ENCODE assay signal across 23 cellular contexts in genomic region chr4:90211174-90211573, GRCh38.
"Had no signal": no experiment of that assay in that cellular context is flagged by ENCODE, and none has a peak within 500 bp of the region (broad histone marks: within the 10 kb centered on the region; RNA-seq: fewer than 3 reads in every experiment).

No MANE protein-coding gene starts in this region.

- H2AFZ ChIP-seq: parathyroid adenoma had no signal

- FAIRE-seq: keratinocyte had no signal

- H3K9ac ChIP-seq: parathyroid adenoma had no signal

- H3K4me2 ChIP-seq: smooth muscle cell had no signal

- H3K27me3 Mint-ChIP-seq: activated B cell treated with CpG ODN at 0.5 μM for 24 hours; activated CD8-positive, alpha-beta T cell treated with anti-CD3 and anti-CD28 coated beads for 36 hours; activated naive CD8-positive, alpha-beta T cell treated with anti-CD3 and anti-CD28 coated beads for 36 hours; activated T-helper 17 cell treated with anti-CD3 and anti-CD28 coated beads, Interleukin-2, amount 50 U/mL, for 72 hours; stimulated activated naive CD8-positive, alpha-beta T cell treated with anti-CD3 and anti-CD28 coated beads, Interleukin-15, amount 100 ng/mL, for 72 hours had no signal

- H3K4me3 Mint-ChIP-seq: activated B cell treated with CpG ODN at 0.5 μM for 24 hours; activated CD8-positive, alpha-beta T cell treated with anti-CD3 and anti-CD28 coated beads for 36 hours; activated naive CD8-positive, alpha-beta T cell treated with anti-CD3 and anti-CD28 coated beads for 36 hours; activated T-helper 17 cell treated with anti-CD3 and anti-CD28 coated beads, Interleukin-2, amount 50 U/mL, for 72 hours; nephron; stimulated activated naive CD8-positive, alpha-beta T cell treated with anti-CD3 and anti-CD28 coated beads, Interleukin-15, amount 100 ng/mL, for 72 hours; T-helper 2 cell treated with Interferon-gamma antibody and Interleukin-4, amounts not matched to agents 5 μg/mL and 100 μg/mL, for 36 hours had no signal

- ATAC-seq: activated CD8-positive, alpha-beta T cell treated with anti-CD3 and anti-CD28 coated beads for 36 hours; activated T-helper 17 cell treated with anti-CD3 and anti-CD28 coated beads, Interleukin-2, amount 50 U/mL, for 72 hours; left lobe of liver; sciatic nerve; stimulated activated naive CD8-positive, alpha-beta T cell treated with anti-CD3 and anti-CD28 coated beads, Interleukin-15, amount 100 ng/mL, for 72 hours had no signal

- H3K36me3 ChIP-seq: upper lobe of left lung had no signal

- H3K4me3 ChIP-seq: smooth muscle cell, testis, upper lobe of left lung had no signal

- DNase-seq: activated B cell treated with CpG ODN at 0.5 μM for 24 hours; activated CD4-positive, alpha-beta T cell treated with anti-CD3 and anti-CD28 coated beads for 4 hours; activated CD8-positive, alpha-beta T cell treated with anti-CD3 and anti-CD28 coated beads for 36 hours; activated naive CD4-positive, alpha-beta T cell; activated naive CD8-positive, alpha-beta T cell treated with anti-CD3 and anti-CD28 coated beads for 36 hours; activated T-cell treated with anti-CD3 and anti-CD28 coated beads, Interleukin-2, amount 50 U/mL, for 1 hour; amniotic stem cell; caudate nucleus; erythroblast; foreskin melanocyte; midbrain; stimulated activated CD4-positive, alpha-beta T cell treated with anti-CD3 and anti-CD28 coated beads, Interleukin-4, amount 100 ng/mL, for 1 hour; stimulated activated naive CD8-positive, alpha-beta T cell treated with anti-CD3 and anti-CD28 coated beads, Interleukin-15, amount 100 ng/mL, for 72 hours; testis; upper lobe of left lung had no signal

- H3K4me1 Mint-ChIP-seq: activated naive CD8-positive, alpha-beta T cell treated with anti-CD3 and anti-CD28 coated beads for 36 hours; activated T-helper 17 cell treated with anti-CD3 and anti-CD28 coated beads, Interleukin-2, amount 50 U/mL, for 72 hours; stimulated activated naive CD8-positive, alpha-beta T cell treated with anti-CD3 and anti-CD28 coated beads, Interleukin-15, amount 100 ng/mL, for 72 hours had no signal

- H3K9me3 Mint-ChIP-seq: activated CD8-positive, alpha-beta T cell treated with anti-CD3 and anti-CD28 coated beads for 36 hours; T-helper 2 cell treated with Interferon-gamma antibody and Interleukin-4, amounts not matched to agents 5 μg/mL and 100 μg/mL, for 36 hours had no signal

- H3K27ac Mint-ChIP-seq: activated B cell treated with CpG ODN at 0.5 μM for 24 hours; activated CD8-positive, alpha-beta T cell treated with anti-CD3 and anti-CD28 coated beads for 36 hours; activated naive CD8-positive, alpha-beta T cell treated with anti-CD3 and anti-CD28 coated beads for 36 hours; activated T-helper 17 cell treated with anti-CD3 and anti-CD28 coated beads, Interleukin-2, amount 50 U/mL, for 72 hours; nephron; stimulated activated naive CD8-positive, alpha-beta T cell treated with anti-CD3 and anti-CD28 coated beads, Interleukin-15, amount 100 ng/mL, for 72 hours; T-helper 2 cell treated with Interferon-gamma antibody and Interleukin-4, amounts not matched to agents 5 μg/mL and 100 μg/mL, for 36 hours had no signal

- H3K27me3 ChIP-seq: testis, upper lobe of left lung had no signal

- H3K27ac ChIP-seq: parathyroid adenoma, testis, upper lobe of left lung had no signal

- H3K4me1 ChIP-seq: parathyroid adenoma had no signal
